1 cellular context compared by ENCODE assay signal in the genomic region with DNA sequence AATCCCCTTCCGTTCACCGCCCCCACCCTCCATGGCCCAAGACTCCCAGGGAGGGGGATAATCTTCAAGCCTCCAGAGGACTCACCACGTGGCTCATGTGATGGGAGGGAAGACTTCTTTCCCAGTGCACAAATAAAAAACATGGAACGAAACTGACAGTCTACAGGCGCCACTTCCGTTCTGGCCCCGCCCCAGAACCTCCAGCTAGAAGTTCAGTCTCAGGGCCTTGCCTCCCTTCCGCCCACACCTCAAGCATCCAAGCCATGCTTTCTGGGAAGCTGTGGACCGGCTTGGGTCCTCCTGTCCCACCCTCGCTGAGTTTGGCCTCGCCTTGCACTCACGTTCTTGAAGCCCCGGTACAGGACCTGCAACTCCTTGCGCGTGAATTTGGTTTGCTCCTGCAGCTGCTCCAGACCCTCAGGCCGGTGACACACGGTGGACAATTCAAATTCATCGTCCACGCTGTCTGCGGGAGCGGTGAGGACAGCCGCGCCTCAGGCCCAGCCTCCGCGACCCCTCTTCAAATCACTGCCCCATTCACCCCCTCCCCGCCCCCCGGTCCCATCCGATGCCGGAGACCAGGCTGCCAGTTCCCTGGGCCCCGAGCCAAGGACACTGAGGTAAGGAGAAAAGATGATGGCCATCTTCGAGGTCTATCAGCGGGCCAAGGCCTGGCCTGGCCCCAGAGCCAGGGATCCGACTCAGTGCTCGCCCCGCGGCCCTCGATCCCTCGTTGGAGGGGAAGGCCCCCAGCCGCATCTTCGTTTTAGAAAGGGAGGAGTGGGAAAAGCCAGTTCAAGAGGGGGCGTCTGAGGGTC.
TF ChIP-seq lines count a peak whose summit lies in the region.

No MANE protein-coding gene starts in this region.

TF ChIP-seq in IMR-90, 13 proteins besides CTCF, POLR2A, EP300 and RAD21:
- TF ChIP-seq MAFK (IDR thresholded peaks at IDR 0.05; ENCODE audit: low read depth, low read length): no peak
- TF ChIP-seq MXI1 (IDR thresholded peaks at IDR 0.05; ENCODE audit: borderline replicate concordance, low read depth, low read length): no peak
- no peak for TF ChIP-seq FOS (IDR thresholded peaks at IDR 0.05; ENCODE audit: low read depth, low read length)
- TF ChIP-seq SMC3 (IDR thresholded peaks at IDR 0.05; ENCODE audit: low read depth, low read length): no peak
- no peak for TF ChIP-seq MAZ (IDR thresholded peaks at IDR 0.05; ENCODE audit: borderline replicate concordance, low read depth, low read length)
- TF ChIP-seq, protein P1, sequence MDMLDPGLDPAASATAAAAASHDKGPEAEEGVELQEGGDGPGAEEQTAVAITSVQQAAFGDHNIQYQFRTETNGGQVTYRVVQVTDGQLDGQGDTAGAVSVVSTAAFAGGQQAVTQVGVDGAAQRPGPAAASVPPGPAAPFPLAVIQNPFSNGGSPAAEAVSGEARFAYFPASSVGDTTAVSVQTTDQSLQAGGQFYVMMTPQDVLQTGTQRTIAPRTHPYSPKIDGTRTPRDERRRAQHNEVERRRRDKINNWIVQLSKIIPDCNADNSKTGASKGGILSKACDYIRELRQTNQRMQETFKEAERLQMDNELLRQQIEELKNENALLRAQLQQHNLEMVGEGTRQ (IDR thresholded peaks at IDR 0.05; ENCODE audit: low read depth, low read length): no peak
- TF ChIP-seq CHD1 (IDR thresholded peaks at IDR 0.05; ENCODE audit: low read depth, low read length): no peak
- TF ChIP-seq, protein P2, sequence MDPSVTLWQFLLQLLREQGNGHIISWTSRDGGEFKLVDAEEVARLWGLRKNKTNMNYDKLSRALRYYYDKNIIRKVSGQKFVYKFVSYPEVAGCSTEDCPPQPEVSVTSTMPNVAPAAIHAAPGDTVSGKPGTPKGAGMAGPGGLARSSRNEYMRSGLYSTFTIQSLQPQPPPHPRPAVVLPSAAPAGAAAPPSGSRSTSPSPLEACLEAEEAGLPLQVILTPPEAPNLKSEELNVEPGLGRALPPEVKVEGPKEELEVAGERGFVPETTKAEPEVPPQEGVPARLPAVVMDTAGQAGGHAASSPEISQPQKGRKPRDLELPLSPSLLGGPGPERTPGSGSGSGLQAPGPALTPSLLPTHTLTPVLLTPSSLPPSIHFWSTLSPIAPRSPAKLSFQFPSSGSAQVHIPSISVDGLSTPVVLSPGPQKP (IDR thresholded peaks at IDR 0.05; ENCODE audit: borderline replicate concordance, low read depth, low read length): no peak
- TF ChIP-seq NFE2L2 (IDR thresholded peaks at IDR 0.05; ENCODE audit: low read depth, low read length): no peak
- TF ChIP-seq RFX5 (IDR thresholded peaks at IDR 0.05; ENCODE audit: low read depth, low read length): no peak
